9 cellular contexts compared by ENCODE assay signal in genomic region chr11:507727-508515, GRCh38. TPM values are rescaled to one million over a fixed set of nuclear protein-coding genes. Genes with fewer than 3 reads are reported as not detected.
DNase-seq lines count a peak whose midpoint lies in the region; ATAC-seq, FAIRE-seq and TF ChIP-seq lines count a peak whose summit lies in the region.
"Had no signal": no experiment of that assay in that cellular context is flagged by ENCODE, and none has a peak within 500 bp of the region (broad histone marks: within the 10 kb centered on the region; RNA-seq: fewer than 3 reads in every experiment).

No MANE protein-coding gene starts in this region.

- peak overlapping the region; percentile 90 for H3K4me2 ChIP-seq in keratinocyte (ENCODE audit: control insufficient read depth, extremely low read depth, insufficient read depth, low read depth, low read length)

- H3K9me3 ChIP-seq in keratinocyte (ENCODE audit: control insufficient read depth, low read depth, low read length): no peaks in the 10 kb centered on the region
- H3K9me3 ChIP-seq in suprapubic skin: no peaks in the 10 kb centered on the region

- ATAC-seq in HG03460 (IDR thresholded peaks at IDR 0.05; ENCODE audit: unreplicated experiment): no peak

- peak; percentile 29 for DNase-seq in NCI-H345 (lab: John Stamatoyannopoulos, UW)
- DNase-seq in NCI-H345 treated with DMSO at 0.1 percent for 48 hours (lab: John Stamatoyannopoulos, UW; ENCODE audit: unreplicated experiment): no peak
- no peak for DNase-seq in activated naive CD8-positive, alpha-beta T cell treated with anti-CD3 and anti-CD28 coated beads for 36 hours
- DNase-seq in keratinocyte (ENCODE audit: low read depth, low spot score): no peak
- peak in 1 of 2 donors; percentile 69 for DNase-seq in suprapubic skin (ENCODE audit: low spot score in 2 of 2)
- no peak for DNase-seq in NCI-H146 (lab: John Stamatoyannopoulos, UW)
- no peak for DNase-seq in ecto neural progenitor cell (ENCODE audit: low spot score)

- TF ChIP-seq CTCF in keratinocyte (optimal IDR thresholded peaks at IDR 0.05 in 1 of 3, IDR thresholded peaks at IDR 0.05 in 1 of 3, conservative IDR thresholded peaks at IDR 0.05 in 1 of 3; ENCODE audit: extremely low read depth in 1 of 3, insufficient read depth in 2 of 3, low read length in 3 of 3) (no peak), suprapubic skin (IDR thresholded peaks at IDR 0.05) (no peak)

- H3K4me3 Mint-ChIP-seq in activated naive CD8-positive, alpha-beta T cell treated with anti-CD3 and anti-CD28 coated beads for 36 hours: peak overlapping the region; percentile 96

- peaks cover 22% of the 10 kb centered on the region for H3K4me1 Mint-ChIP-seq in activated naive CD8-positive, alpha-beta T cell treated with anti-CD3 and anti-CD28 coated beads for 36 hours

- H3K79me2 ChIP-seq in keratinocyte (ENCODE audit: control insufficient read depth, insufficient read depth, low read length): peaks cover 32% of the 10 kb centered on the region

- H3K4me3 ChIP-seq in keratinocyte (ENCODE audit: control insufficient read depth in 2 of 3, extremely low read depth in 1 of 3, insufficient read depth in 2 of 3, low read depth in 1 of 3, low read length in 3 of 3) (peak overlapping the region; percentile 46 to 70 (median 69)), suprapubic skin (peak overlapping the region; percentile 83)

- H3K36me3 ChIP-seq in keratinocyte (ENCODE audit: control insufficient read depth in 2 of 2, extremely low read depth in 1 of 2, insufficient read depth in 2 of 2, low read length in 2 of 2): peaks cover 13 to 14% of the 10 kb centered on the region in 2 experiments
- H3K36me3 ChIP-seq in suprapubic skin: peaks cover 9% of the 10 kb centered on the region

- H3K27me3 Mint-ChIP-seq in activated naive CD8-positive, alpha-beta T cell treated with anti-CD3 and anti-CD28 coated beads for 36 hours: no peaks in the 10 kb centered on the region

- H3K36me3 Mint-ChIP-seq in activated naive CD8-positive, alpha-beta T cell treated with anti-CD3 and anti-CD28 coated beads for 36 hours: peaks cover 33% of the 10 kb centered on the region

- H4K20me1 ChIP-seq in keratinocyte (ENCODE audit: control insufficient read depth, extremely low read depth, insufficient read depth, low read length): no peaks in the 10 kb centered on the region

- no peak overlapping the region for H2AFZ ChIP-seq in keratinocyte (ENCODE audit: control insufficient read depth, low read length)

- no peak for FAIRE-seq in keratinocyte (lab: Jason Lieb, UNC)
- FAIRE-seq: A204.1 had no signal

- H3K27ac ChIP-seq in keratinocyte (ENCODE audit: control insufficient read depth, insufficient read depth, low read length) (peak overlapping the region; percentile 75), suprapubic skin (peak overlapping the region; percentile 100)

- peak overlapping the region; percentile 68 for H3K27ac Mint-ChIP-seq in activated naive CD8-positive, alpha-beta T cell treated with anti-CD3 and anti-CD28 coated beads for 36 hours

- H3K4me1 ChIP-seq in keratinocyte (ENCODE audit: control insufficient read depth, extremely low read depth, insufficient read depth, low read length) (peaks cover 36% of the 10 kb centered on the region), suprapubic skin (peaks cover 42% of the 10 kb centered on the region)

- dilution Hi-C loops in keratinocyte (cut with MboI; ENCODE audit: extremely low pct_ligation_motif_present, low sequenced_read_pairs): no loop called here

- H3K9me3 Mint-ChIP-seq in activated naive CD8-positive, alpha-beta T cell treated with anti-CD3 and anti-CD28 coated beads for 36 hours: no peaks in the 10 kb centered on the region

- WGBS in suprapubic skin: 62% methylated on average over 30 of the region's 45 CpGs

- H3K9me1 ChIP-seq in keratinocyte (ENCODE audit: control insufficient read depth, extremely low read depth, insufficient read depth, low read length): no peaks in the 10 kb centered on the region

- no peak for TF ChIP-seq POLR2A in suprapubic skin (IDR thresholded peaks at IDR 0.05)

- H3K27me3 ChIP-seq in keratinocyte (ENCODE audit: control insufficient read depth, extremely low read depth, insufficient read depth, low read length) (no peaks in the 10 kb centered on the region), suprapubic skin (no peaks in the 10 kb centered on the region)

- peak overlapping the region; percentile 87 for H3K9ac ChIP-seq in keratinocyte (ENCODE audit: control insufficient read depth, extremely low read depth, insufficient read depth, low read length)

- TF ChIP-seq EP300 in suprapubic skin (IDR thresholded peaks at IDR 0.05): no peak

RNA-seq across cellular contexts. Expression of gene RNH1, which starts 0.9 kb away (rescaled TPM):
- total RNA-seq in activated naive CD8-positive, alpha-beta T cell treated with anti-CD3 and anti-CD28 coated beads for 36 hours: 10 to 100 TPM; 94.7 to 97.2 TPM
- polyA plus RNA-seq in keratinocyte: 92.0 to 171 TPM (median 108 TPM) in 3 replicates
- polyA plus RNA-seq in keratinocyte (2011; ENCODE audit: low read depth): 196 TPM
- 136 and 249 TPM in 2 replicates for polyA plus RNA-seq in keratinocyte (2011; cell fraction: cytosol; rRNA removed)
- 186 and 288 TPM in 2 replicates for polyA plus RNA-seq in keratinocyte (2011; cell fraction: nucleus; rRNA removed)
- 193 and 309 TPM in 2 replicates for polyA plus RNA-seq in keratinocyte (2012; ENCODE audit: low replicate concordance)
- polyA minus RNA-seq in keratinocyte: 118 to 321 TPM (median 182 TPM) in 3 replicates
- polyA minus RNA-seq in keratinocyte (2011; cell fraction: cytosol; rRNA and poly(A)+ RNA removed): 295 TPM
- 131 and 149 TPM in 2 replicates for polyA minus RNA-seq in keratinocyte (2011; cell fraction: nucleus; rRNA and poly(A)+ RNA removed)
- 100 to 1,000 TPM; 378 to 392 (median 383) TPM for total RNA-seq in suprapubic skin

RNA-seq across cellular contexts. Expression of gene HRAS, which starts 27.5 kb away (rescaled TPM):
- 10 to 100 TPM; 46.0 to 48.7 TPM for total RNA-seq in activated naive CD8-positive, alpha-beta T cell treated with anti-CD3 and anti-CD28 coated beads for 36 hours
- 112 to 164 TPM (median 122 TPM) in 3 replicates for polyA plus RNA-seq in keratinocyte
- 109 TPM for polyA plus RNA-seq in keratinocyte (2011; ENCODE audit: low read depth)
- polyA plus RNA-seq in keratinocyte (2011; cell fraction: cytosol; rRNA removed): 105 and 178 TPM in 2 replicates
- polyA plus RNA-seq in keratinocyte (2011; cell fraction: nucleus; rRNA removed): 175 and 179 TPM in 2 replicates
- 115 and 238 TPM in 2 replicates for polyA plus RNA-seq in keratinocyte (2012; ENCODE audit: low replicate concordance)
- polyA minus RNA-seq in keratinocyte: 143 to 287 TPM (median 170 TPM) in 3 replicates
- 122 TPM for polyA minus RNA-seq in keratinocyte (2011; cell fraction: cytosol; rRNA and poly(A)+ RNA removed)
- polyA minus RNA-seq in keratinocyte (2011; cell fraction: nucleus; rRNA and poly(A)+ RNA removed): 24.8 and 25.6 TPM in 2 replicates
- total RNA-seq in suprapubic skin: 100 to 1,000 TPM in 2 of 4 donors, 10 to 100 TPM in 2; 82.9 to 131 (median 96.2) TPM

RNA-seq across cellular contexts. Expression of gene LRRC56, which starts 29.4 kb away (rescaled TPM):
- 1 to 10 TPM; 1.4 to 2.2 TPM for total RNA-seq in activated naive CD8-positive, alpha-beta T cell treated with anti-CD3 and anti-CD28 coated beads for 36 hours
- polyA plus RNA-seq in keratinocyte: 0.14 to 0.44 TPM (median 0.28 TPM) in 3 replicates
- polyA plus RNA-seq in keratinocyte (2011; ENCODE audit: low read depth): not detected
- polyA plus RNA-seq in keratinocyte (2011; cell fraction: cytosol; rRNA removed): 0.09 and 0.18 TPM in 2 replicates
- polyA plus RNA-seq in keratinocyte (2011; cell fraction: nucleus; rRNA removed): 0.53 and 1.1 TPM in 2 replicates
- polyA plus RNA-seq in keratinocyte (2012; ENCODE audit: low replicate concordance): 0.39 and 0.45 TPM in 2 replicates
- polyA minus RNA-seq in keratinocyte: 0.26 to 0.38 TPM (median 0.30 TPM) in 3 replicates
- not detected for polyA minus RNA-seq in keratinocyte (2011; cell fraction: cytosol; rRNA and poly(A)+ RNA removed)
- polyA minus RNA-seq in keratinocyte (2011; cell fraction: nucleus; rRNA and poly(A)+ RNA removed): 0.23 and 0.63 TPM in 2 replicates
- total RNA-seq in suprapubic skin: 1 to 10 TPM; 1.7 to 2.4 (median 2.1) TPM

RNA-seq across cellular contexts. Expression of gene LMNTD2, which starts 52.6 kb away (rescaled TPM):
- total RNA-seq in activated naive CD8-positive, alpha-beta T cell treated with anti-CD3 and anti-CD28 coated beads for 36 hours: 1 to 10 TPM; 1.2 to 1.3 TPM
- polyA plus RNA-seq in keratinocyte: 0.94 to 1.5 TPM (median 1.2 TPM) in 3 replicates
- polyA plus RNA-seq in keratinocyte (2011; ENCODE audit: low read depth): 1.7 TPM
- 0.13 and 0.73 TPM in 2 replicates for polyA plus RNA-seq in keratinocyte (2011; cell fraction: cytosol; rRNA removed)
- 4.6 and 7.2 TPM in 2 replicates for polyA plus RNA-seq in keratinocyte (2011; cell fraction: nucleus; rRNA removed)
- 0.81 and 1.4 TPM in 2 replicates for polyA plus RNA-seq in keratinocyte (2012; ENCODE audit: low replicate concordance)
- polyA minus RNA-seq in keratinocyte: 0.13 to 0.58 TPM (median 0.49 TPM) in 3 replicates
- polyA minus RNA-seq in keratinocyte (2011; cell fraction: cytosol; rRNA and poly(A)+ RNA removed): 1.2 TPM
- 0.31 and 1.2 TPM in 2 replicates for polyA minus RNA-seq in keratinocyte (2011; cell fraction: nucleus; rRNA and poly(A)+ RNA removed)
- 10 to 100 TPM in 1 of 4 donors, 1 to 10 TPM in 3; 6.3 to 17.8 (median 8.7) TPM for total RNA-seq in suprapubic skin

RNA-seq across cellular contexts. Expression of gene RASSF7, which starts 52.8 kb away (rescaled TPM):
- total RNA-seq in activated naive CD8-positive, alpha-beta T cell treated with anti-CD3 and anti-CD28 coated beads for 36 hours: 10 to 100 TPM in 1 of 2 experiments, 1 to 10 TPM in 1; 9.8 to 11.5 TPM
- polyA plus RNA-seq in keratinocyte: 23.1 to 63.6 TPM (median 24.3 TPM) in 3 replicates
- polyA plus RNA-seq in keratinocyte (2011; ENCODE audit: low read depth): 11.0 TPM
- 11.0 and 33.6 TPM in 2 replicates for polyA plus RNA-seq in keratinocyte (2011; cell fraction: cytosol; rRNA removed)
- 91.2 and 106 TPM in 2 replicates for polyA plus RNA-seq in keratinocyte (2011; cell fraction: nucleus; rRNA removed)
- polyA plus RNA-seq in keratinocyte (2012; ENCODE audit: low replicate concordance): 23.0 and 32.2 TPM in 2 replicates
- polyA minus RNA-seq in keratinocyte: 10.4 to 19.1 TPM (median 15.0 TPM) in 3 replicates
- 56.2 TPM for polyA minus RNA-seq in keratinocyte (2011; cell fraction: cytosol; rRNA and poly(A)+ RNA removed)
- 30.8 and 35.3 TPM in 2 replicates for polyA minus RNA-seq in keratinocyte (2011; cell fraction: nucleus; rRNA and poly(A)+ RNA removed)
- total RNA-seq in suprapubic skin: 100 to 1,000 TPM in 1 of 4 donors, 10 to 100 TPM in 3; 82.6 to 113 (median 87.0) TPM
